In genomic region chr1:59926381-59927243, GRCh38 we compare ENCODE assay signal across 8 cellular contexts. TPM values are rescaled to one million over a fixed set of nuclear protein-coding genes. Genes with fewer than 3 reads are reported as not detected.
A peak's percentile ranks its signal among the peaks of the same experiment; 100 is the strongest.
DNase-seq lines count a peak whose midpoint lies in the region; ATAC-seq and TF ChIP-seq lines count a peak whose summit lies in the region.

CYP2J2 (minus strand) TSS chr1:59926773; CDS start chr1:59926746, 27 bp downstream.

- H3K4me3 ChIP-seq in right atrium auricular region, result peak within 1 kb of the TSS; percentile 59 to 64

- no peaks in the 10 kb centered on the region for H3K36me3 ChIP-seq in right atrium auricular region

- peak within 1 kb of the TSS; percentile 87 to 90 for H3K27ac ChIP-seq in right atrium auricular region

- no peaks in the 10 kb centered on the region for H3K27me3 ChIP-seq in right atrium auricular region

- TF ChIP-seq CTCF in right atrium auricular region (IDR thresholded peaks at IDR 0.05), result no peak
- no peak for TF ChIP-seq CTCF in progenitor cell of endocrine pancreas (IDR thresholded peaks at IDR 0.05; ENCODE audit: unreplicated experiment)

- ATAC-seq in HG03280 (IDR thresholded peaks at IDR 0.05; ENCODE audit: unreplicated experiment), result peak; percentile 56

- peaks cover 24% of the 10 kb centered on the region for H3K27me3 Mint-ChIP-seq in activated naive CD8-positive, alpha-beta T cell treated with anti-CD3 and anti-CD28 coated beads for 36 hours
- peaks cover 21% of the 10 kb centered on the region for H3K27me3 Mint-ChIP-seq in progenitor cell of endocrine pancreas

- H3K27ac Mint-ChIP-seq in activated naive CD8-positive, alpha-beta T cell treated with anti-CD3 and anti-CD28 coated beads for 36 hours, result peak within 1 kb of the TSS; percentile 50
- H3K27ac Mint-ChIP-seq in progenitor cell of endocrine pancreas, result no peak within 1 kb of the TSS

- peak within 1 kb of the TSS; percentile 73 for H3K4me3 Mint-ChIP-seq in activated naive CD8-positive, alpha-beta T cell treated with anti-CD3 and anti-CD28 coated beads for 36 hours
- H3K4me3 Mint-ChIP-seq in progenitor cell of endocrine pancreas (ENCODE audit: low read depth), result peak within 1 kb of the TSS; percentile 71

- H3K36me3 Mint-ChIP-seq in activated naive CD8-positive, alpha-beta T cell treated with anti-CD3 and anti-CD28 coated beads for 36 hours, result peaks cover 8% of the 10 kb centered on the region
- no peaks in the 10 kb centered on the region for H3K36me3 Mint-ChIP-seq in progenitor cell of endocrine pancreas (ENCODE audit: insufficient read depth)

- peaks cover 0 to 19% of the 10 kb centered on the region in 2 donors for H3K9me3 ChIP-seq in right atrium auricular region

- peaks cover 9% of the 10 kb centered on the region for H3K9me3 Mint-ChIP-seq in activated naive CD8-positive, alpha-beta T cell treated with anti-CD3 and anti-CD28 coated beads for 36 hours
- H3K9me3 Mint-ChIP-seq in progenitor cell of endocrine pancreas (ENCODE audit: low read depth), result peaks cover 10% of the 10 kb centered on the region

- H3K4me1 ChIP-seq in right atrium auricular region, result peaks cover 0 to 10% of the 10 kb centered on the region in 2 donors

- peak; percentile 24 for DNase-seq in NCI-H1436 (lab: John Stamatoyannopoulos, UW)
- DNase-seq in NCI-H1436 treated with DMSO at 0.1 percent for 48 hours (lab: John Stamatoyannopoulos, UW), result no peak
- DNase-seq in RPMI8226, result peak; percentile 38
- peak; percentile 50 for DNase-seq in activated naive CD8-positive, alpha-beta T cell treated with anti-CD3 and anti-CD28 coated beads for 36 hours
- no peak for DNase-seq in right atrium auricular region (ENCODE audit: low spot score)
- peak; percentile 29 for DNase-seq in progenitor cell of endocrine pancreas (ENCODE audit: low spot score, unreplicated experiment)
- no peak for DNase-seq in A172 (ENCODE audit: low spot score)

- H3K4me1 Mint-ChIP-seq in activated naive CD8-positive, alpha-beta T cell treated with anti-CD3 and anti-CD28 coated beads for 36 hours, result peaks cover 11% of the 10 kb centered on the region
- H3K4me1 Mint-ChIP-seq in progenitor cell of endocrine pancreas (ENCODE audit: low read depth), result peaks cover 6% of the 10 kb centered on the region

RNA-seq across cellular contexts. Expression of gene CYP2J2, which starts in this region (rescaled TPM):
- total RNA-seq in activated naive CD8-positive, alpha-beta T cell treated with anti-CD3 and anti-CD28 coated beads for 36 hours, result 1 to 10 TPM; 3.2 TPM
- total RNA-seq in right atrium auricular region, result 100 to 1,000 TPM; 100 to 243 TPM
- total RNA-seq in progenitor cell of endocrine pancreas, result 0.58 and 1.0 TPM in 2 replicates
- 0.24 TPM in 1 of 2 replicates, not detected in the other for total RNA-seq in A172 (2014; rRNA removed; shearing (Covaris generic))

Comparison
In these comparisons a context has a peak if more than half of its experiments do, and no peak if none do; other contexts are left out.
1. RNA of gene CYP2J2 (total RNA-seq): 100 to 243 TPM in right atrium auricular region; 3.2 TPM in activated naive CD8-positive, alpha-beta T cell treated with anti-CD3 and anti-CD28 coated beads for 36 hours, 0.58 to 1.0 TPM in progenitor cell of endocrine pancreas and 0.24 TPM in A172; every median in the first group is over 10 times any median in the second.
2. DNase-seq: peak in NCI-H1436 (single experiment), RPMI8226 (single experiment), activated naive CD8-positive, alpha-beta T cell treated with anti-CD3 and anti-CD28 coated beads for 36 hours (single experiment) and progenitor cell of endocrine pancreas (single experiment); none in NCI-H1436 treated with DMSO at 0.1 percent for 48 hours (single experiment), right atrium auricular region (single experiment) and A172 (single experiment).